In genomic region chr3:103089758-103090157, GRCh38 we compare ENCODE assay signal across 27 cellular contexts.
"Had no signal": no experiment of that assay in that cellular context is flagged by ENCODE, and none has a peak within 500 bp of the region (broad histone marks: within the 10 kb centered on the region; RNA-seq: fewer than 3 reads in every experiment).

No MANE protein-coding gene starts in this region.

- H3K4me1 Mint-ChIP-seq: stimulated activated effector memory CD8-positive, alpha-beta T cell treated with anti-CD3 and anti-CD28 coated beads, Interleukin-12 subunit alpha, Interleukin-12 subunit beta, amount 100 ng/mL, for 72 hours; stimulated activated memory B cell treated with anti-CD40 and anti-IgM and Interleukin-4, amounts not matched to agents 10 μg/mL and 1 μg/mL and 100 μg/mL, for 72 hours; stimulated activated naive B cell treated with anti-CD40 and anti-IgM and Interleukin-4, amounts not matched to agents 10 μg/mL and 1 μg/mL and 100 μg/mL, for 72 hours; stimulated activated naive CD8-positive, alpha-beta T cell treated with anti-CD3 and anti-CD28 coated beads, Interleukin-15, amount 100 ng/mL, for 72 hours had no signal

- H3K27me3 Mint-ChIP-seq: stimulated activated memory B cell treated with anti-CD40 and anti-IgM and Interleukin-4, amounts not matched to agents 10 μg/mL and 1 μg/mL and 100 μg/mL, for 72 hours; stimulated activated naive B cell treated with anti-CD40 and anti-IgM and Interleukin-4, amounts not matched to agents 10 μg/mL and 1 μg/mL and 100 μg/mL, for 72 hours; stimulated activated naive CD8-positive, alpha-beta T cell treated with anti-CD3 and anti-CD28 coated beads, Interleukin-15, amount 100 ng/mL, for 72 hours; stimulated activated naive CD8-positive, alpha-beta T cell treated with anti-CD3 and anti-CD28 coated beads, Interleukin-15, Interleukin-2, amounts not matched to agents 100 ng/mL and 50 ng/mL, for 24 hours; type B pancreatic cell had no signal

- H3K9me3 ChIP-seq: suprapubic skin, testis, thoracic aorta, thyroid gland, tibial artery, uterus had no signal

- H3K4me3 Mint-ChIP-seq: stimulated activated effector memory CD8-positive, alpha-beta T cell treated with anti-CD3 and anti-CD28 coated beads, Interleukin-12 subunit alpha, Interleukin-12 subunit beta, amount 100 ng/mL, for 72 hours; stimulated activated memory B cell treated with anti-CD40 and anti-IgM and Interleukin-4, amounts not matched to agents 10 μg/mL and 1 μg/mL and 100 μg/mL, for 72 hours; stimulated activated naive B cell treated with anti-CD40 and anti-IgM and Interleukin-4, amounts not matched to agents 10 μg/mL and 1 μg/mL and 100 μg/mL, for 72 hours; stimulated activated naive CD8-positive, alpha-beta T cell treated with anti-CD3 and anti-CD28 coated beads, Interleukin-15, amount 100 ng/mL, for 72 hours; stimulated activated naive CD8-positive, alpha-beta T cell treated with anti-CD3 and anti-CD28 coated beads, Interleukin-15, Interleukin-2, amounts not matched to agents 100 ng/mL and 50 ng/mL, for 24 hours; type B pancreatic cell had no signal

- ATAC-seq: stimulated activated effector memory CD8-positive, alpha-beta T cell treated with anti-CD3 and anti-CD28 coated beads, Interleukin-12 subunit alpha, Interleukin-12 subunit beta, amount 100 ng/mL, for 72 hours; stimulated activated memory B cell treated with anti-CD40 and anti-IgM and Interleukin-4, amounts not matched to agents 10 μg/mL and 1 μg/mL and 100 μg/mL, for 72 hours; stimulated activated naive B cell treated with anti-CD40 and anti-IgM and Interleukin-4, amounts not matched to agents 10 μg/mL and 1 μg/mL and 100 μg/mL, for 72 hours; stimulated activated naive CD8-positive, alpha-beta T cell treated with anti-CD3 and anti-CD28 coated beads, Interleukin-15, amount 100 ng/mL, for 72 hours; stimulated activated naive CD8-positive, alpha-beta T cell treated with anti-CD3 and anti-CD28 coated beads, Interleukin-15, Interleukin-2, amounts not matched to agents 100 U/mL and 50 U/mL, for 24 hours; upper lobe of right lung had no signal

- H3K9me3 Mint-ChIP-seq: stimulated activated memory B cell treated with anti-CD40 and anti-IgM and Interleukin-4, amounts not matched to agents 10 μg/mL and 1 μg/mL and 100 μg/mL, for 72 hours; type B pancreatic cell had no signal

- H3K27ac ChIP-seq: stomach, suprapubic skin, testis, thoracic aorta, thyroid gland, tibial artery, tibial nerve, transverse colon, upper lobe of left lung, upper lobe of right lung, uterus, vagina had no signal

- H3K36me3 ChIP-seq: stomach, suprapubic skin, thoracic aorta, thyroid gland, tibial artery, tibial nerve, transverse colon, upper lobe of left lung, upper lobe of right lung, uterus, vagina had no signal

- DNase-seq: stimulated activated CD4-positive, alpha-beta T cell treated with anti-CD3 and anti-CD28 coated beads, Interleukin-4, amount 100 ng/mL, for 1 hour; stimulated activated CD4-positive, alpha-beta T cell treated with anti-CD3 and anti-CD28 coated beads, Interleukin-4, amount 100 ng/mL, for 24 hours; stimulated activated CD4-positive, alpha-beta T cell treated with anti-CD3 and anti-CD28 coated beads, Interleukin-4, amount 100 ng/mL, for 4 hours; stimulated activated CD8-positive, alpha-beta memory T cell treated with anti-CD3 and anti-CD28 coated beads, Interleukin-4, amount 100 ng/mL, for 48 hours; stimulated activated naive B cell treated with anti-CD40 and anti-IgM and Interleukin-4, amounts not matched to agents 10 μg/mL and 1 μg/mL and 100 μg/mL, for 72 hours; stimulated activated naive CD4-positive, alpha-beta T cell; stimulated activated naive CD4-positive, alpha-beta T cell treated with Interleukin-2 at 50 U/mL for 16 hours; stimulated activated naive CD8-positive, alpha-beta T cell treated with anti-CD3 and anti-CD28 coated beads, Interleukin-15, amount 100 ng/mL, for 72 hours; stimulated activated naive CD8-positive, alpha-beta T cell treated with anti-CD3 and anti-CD28 coated beads, Interleukin-15, Interleukin-2, amounts not matched to agents 100 U/mL and 50 U/mL, for 24 hours; stomach; substantia nigra; testis; thyroid gland; tibial artery; transverse colon; trophoblast cell; upper lobe of left lung; upper lobe of right lung; uterus had no signal

- H3K4me1 ChIP-seq: stomach, suprapubic skin, testis, thyroid gland, tibial artery, tibial nerve, transverse colon, upper lobe of left lung, upper lobe of right lung, uterus, vagina had no signal

- H3K27ac Mint-ChIP-seq: stimulated activated effector memory CD8-positive, alpha-beta T cell treated with anti-CD3 and anti-CD28 coated beads, Interleukin-12 subunit alpha, Interleukin-12 subunit beta, amount 100 ng/mL, for 72 hours; stimulated activated memory B cell treated with anti-CD40 and anti-IgM and Interleukin-4, amounts not matched to agents 10 μg/mL and 1 μg/mL and 100 μg/mL, for 72 hours; stimulated activated naive B cell treated with anti-CD40 and anti-IgM and Interleukin-4, amounts not matched to agents 10 μg/mL and 1 μg/mL and 100 μg/mL, for 72 hours; stimulated activated naive CD8-positive, alpha-beta T cell treated with anti-CD3 and anti-CD28 coated beads, Interleukin-15, Interleukin-2, amounts not matched to agents 100 ng/mL and 50 ng/mL, for 24 hours; type B pancreatic cell had no signal

- H3K4me3 ChIP-seq: stomach, suprapubic skin, testis, thoracic aorta, thyroid gland, tibial artery, tibial nerve, transverse colon, upper lobe of left lung, upper lobe of right lung, uterus, vagina had no signal

- H3K27me3 ChIP-seq: stomach, suprapubic skin, testis, thyroid gland, tibial artery, tibial nerve, transverse colon, upper lobe of left lung, upper lobe of right lung, uterus, vagina had no signal

- H3K36me3 Mint-ChIP-seq: stimulated activated effector memory CD8-positive, alpha-beta T cell treated with anti-CD3 and anti-CD28 coated beads, Interleukin-12 subunit alpha, Interleukin-12 subunit beta, amount 100 ng/mL, for 72 hours; stimulated activated memory B cell treated with anti-CD40 and anti-IgM and Interleukin-4, amounts not matched to agents 10 μg/mL and 1 μg/mL and 100 μg/mL, for 72 hours; stimulated activated naive B cell treated with anti-CD40 and anti-IgM and Interleukin-4, amounts not matched to agents 10 μg/mL and 1 μg/mL and 100 μg/mL, for 72 hours; type B pancreatic cell had no signal
